9 cellular contexts compared by ENCODE assay signal in genomic region chr20:2914160-2914559, GRCh38. TPM values are rescaled to one million over a fixed set of nuclear protein-coding genes. Genes with fewer than 3 reads are reported as not detected.
DNase-seq lines count a peak whose midpoint lies in the region; ATAC-seq and TF ChIP-seq lines count a peak whose summit lies in the region.
"Had no signal": no experiment of that assay in that cellular context is flagged by ENCODE, and none has a peak within 500 bp of the region (broad histone marks: within the 10 kb centered on the region; RNA-seq: fewer than 3 reads in every experiment).

No MANE protein-coding gene starts in this region.

- peaks cover 22% of the 10 kb centered on the region for H3K4me1 Mint-ChIP-seq in CD4-positive, alpha-beta T cell (ENCODE audit: low read depth)

- POLR2A ChIA-PET in CD4-positive, alpha-beta T cell (lab: Charles Lee) = no interaction called here

- intact Hi-C loops in CD4-positive, alpha-beta T cell (cut with DNase I, micrococcal nuclease) = no loop called here

- no peaks in the 10 kb centered on the region for H3K27me3 Mint-ChIP-seq in CD4-positive, alpha-beta T cell

- no peak for ATAC-seq in CD4-positive, alpha-beta T cell (ENCODE audit: poor library complexity)

- no peak for TF ChIP-seq CTCF in CD4-positive, alpha-beta T cell (IDR thresholded peaks at IDR 0.05)

- H3K9me3 Mint-ChIP-seq in CD4-positive, alpha-beta T cell = no peaks in the 10 kb centered on the region

- H3K27ac ChIP-seq in CD4-positive, alpha-beta T cell (ENCODE audit: low read depth, low read length) = no peak overlapping the region
- H3K27ac ChIP-seq: suprapubic skin had no signal

- no peaks in the 10 kb centered on the region for H3K27me3 ChIP-seq in CD4-positive, alpha-beta T cell (ENCODE audit: control insufficient read depth, insufficient read depth, low read length)
- H3K27me3 ChIP-seq: suprapubic skin had no signal

- H3K27ac Mint-ChIP-seq in CD4-positive, alpha-beta T cell = no peak overlapping the region

- CTCF ChIA-PET in CD4-positive, alpha-beta T cell (lab: Charles Lee) = no interaction called here

- DNase-seq in NCI-H510A treated with DMSO at 0.1 percent for 48 hours (lab: John Stamatoyannopoulos, UW) (peak; percentile 71), NCI-H510A (lab: John Stamatoyannopoulos, UW) (no peak), NCI-H2227 treated with DMSO at 0.1 percent for 48 hours (lab: John Stamatoyannopoulos, UW) (peak; percentile 37), cerebellum (ENCODE audit: low spot score) (peak; percentile 21), renal cortical epithelial cell (ENCODE audit: low read depth) (peak; percentile 39), DMS153 (lab: John Stamatoyannopoulos, UW) (no peak)
- DNase-seq in CD4-positive, alpha-beta T cell = no peak
- DNase-seq in central memory CD4-positive, alpha-beta T cell = no peak

- no peak overlapping the region for H3K4me3 Mint-ChIP-seq in CD4-positive, alpha-beta T cell

- H3K36me3 Mint-ChIP-seq in CD4-positive, alpha-beta T cell (ENCODE audit: low read depth) = peaks cover 4% of the 10 kb centered on the region

- no peaks in the 10 kb centered on the region for H3K9me3 ChIP-seq in CD4-positive, alpha-beta T cell (ENCODE audit: control insufficient read depth, low read length)
- H3K9me3 ChIP-seq: suprapubic skin had no signal

RNA-seq across cellular contexts. Expression of gene PTPRA, which starts 40.9 kb away (rescaled TPM):
- total RNA-seq in cerebellum (103 TPM), renal cortical epithelial cell (31.3 and 50.6 TPM in 2 replicates)
- 10 to 100 TPM; 65.4 to 69.5 TPM for total RNA-seq in CD4-positive, alpha-beta T cell

Comparison
In these comparisons a context has a peak if more than half of its experiments do, and no peak if none do; other contexts are left out.
1. DNase-seq: peak in NCI-H510A treated with DMSO at 0.1 percent for 48 hours (single experiment), NCI-H2227 treated with DMSO at 0.1 percent for 48 hours (single experiment), cerebellum (single experiment) and renal cortical epithelial cell (single experiment); none in NCI-H510A (single experiment), CD4-positive, alpha-beta T cell (0 of 10), DMS153 (single experiment) and central memory CD4-positive, alpha-beta T cell (single experiment).